ENCODE assay signal across 28 cellular contexts in the genomic region with DNA sequence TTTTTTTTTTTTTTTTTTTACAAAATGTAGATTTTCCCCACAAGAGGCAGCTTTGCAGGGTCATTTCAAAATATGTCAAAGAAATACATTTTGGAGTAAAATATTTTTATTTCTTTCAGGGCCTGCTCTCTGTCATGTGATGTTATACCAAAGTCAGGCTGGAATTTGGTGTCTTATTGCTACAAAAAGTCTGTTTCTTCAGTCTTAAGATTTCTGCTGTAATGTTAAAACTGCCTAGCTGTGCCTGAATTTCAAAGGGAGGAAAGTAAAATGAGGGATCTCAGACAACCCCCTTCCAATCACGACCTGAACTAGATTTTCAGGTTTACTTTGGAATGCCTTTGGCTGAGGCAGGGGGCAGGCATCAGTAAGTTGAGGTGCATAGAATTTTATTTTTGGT.
"Had no signal": no experiment of that assay in that cellular context is flagged by ENCODE, and none has a peak within 500 bp of the region (broad histone marks: within the 10 kb centered on the region; RNA-seq: fewer than 3 reads in every experiment).

No MANE protein-coding gene starts in this region.

- H3K36me3 Mint-ChIP-seq: immature natural killer cell; naive thymus-derived CD4-positive, alpha-beta T cell; neural progenitor cell; stimulated activated memory B cell treated with anti-CD40 and anti-IgM and Interleukin-4, amounts not matched to agents 10 μg/mL and 1 μg/mL and 100 μg/mL, for 72 hours; type B pancreatic cell had no signal

- H3K4me3 Mint-ChIP-seq: immature natural killer cell; naive thymus-derived CD4-positive, alpha-beta T cell; nephron progenitor cell; neural progenitor cell; stimulated activated memory B cell treated with anti-CD40 and anti-IgM and Interleukin-4, amounts not matched to agents 10 μg/mL and 1 μg/mL and 100 μg/mL, for 72 hours; stimulated activated naive CD8-positive, alpha-beta T cell treated with anti-CD3 and anti-CD28 coated beads, Interleukin-15, amount 100 ng/mL, for 72 hours; type B pancreatic cell had no signal

- H3K9ac ChIP-seq: neural progenitor cell, parathyroid adenoma had no signal

- DNase-seq: hippocampal formation; immature natural killer cell; kidney; left colon; left lung; lower lobe of right lung; mammary epithelial cell; mesenchymal stem cell; naive thymus-derived CD4-positive, alpha-beta T cell; nephron progenitor cell; occipital lobe; psoas muscle; right lobe of liver; stimulated activated CD4-positive, alpha-beta T cell treated with anti-CD3 and anti-CD28 coated beads, Interleukin-1b, Interleukin-23, amount 100 ng/mL, for 48 hours; stimulated activated CD4-positive, alpha-beta T cell treated with anti-CD3 and anti-CD28 coated beads, Interleukin-2, amount 100 ng/mL, for 48 hours; stimulated activated CD4-positive, alpha-beta T cell treated with anti-CD3 and anti-CD28 coated beads, Interleukin-4, amount 100 ng/mL, for 4 hours; stimulated activated CD8-positive, alpha-beta memory T cell treated with anti-CD3 and anti-CD28 coated beads, Interleukin-4, amount 100 ng/mL, for 48 hours; stimulated activated naive CD4-positive, alpha-beta T cell treated with Interleukin-2 at 50 U/mL for 16 hours; stimulated activated naive CD8-positive, alpha-beta T cell treated with anti-CD3 and anti-CD28 coated beads, Interleukin-15, amount 100 ng/mL, for 72 hours; substantia nigra; uterus had no signal

- H3K79me2 ChIP-seq: parathyroid adenoma had no signal

- H3K27me3 Mint-ChIP-seq: type B pancreatic cell had no signal

- H3K27me3 ChIP-seq: left lung, neural progenitor cell, neutrophil, right lobe of liver, tibial nerve, uterus had no signal

- H3K36me3 ChIP-seq: left lung, lower lobe of right lung, neural progenitor cell, neutrophil, right lobe of liver, tibial nerve, uterus had no signal

- H3K27ac Mint-ChIP-seq: immature natural killer cell; nephron progenitor cell; neural progenitor cell; stimulated activated memory B cell treated with anti-CD40 and anti-IgM and Interleukin-4, amounts not matched to agents 10 μg/mL and 1 μg/mL and 100 μg/mL, for 72 hours; stimulated activated naive CD8-positive, alpha-beta T cell treated with anti-CD3 and anti-CD28 coated beads, Interleukin-15, amount 100 ng/mL, for 72 hours; type B pancreatic cell had no signal

- ATAC-seq: left colon; left lung; lower lobe of right lung; naive thymus-derived CD4-positive, alpha-beta T cell; psoas muscle; right lobe of liver; stimulated activated memory B cell treated with anti-CD40 and anti-IgM and Interleukin-4, amounts not matched to agents 10 μg/mL and 1 μg/mL and 100 μg/mL, for 72 hours; stimulated activated naive CD8-positive, alpha-beta T cell treated with anti-CD3 and anti-CD28 coated beads, Interleukin-15, amount 100 ng/mL, for 72 hours had no signal

- H2AFZ ChIP-seq: neural progenitor cell, parathyroid adenoma had no signal

- H3K9me3 ChIP-seq: left lung, lower lobe of right lung, neutrophil, psoas muscle, right lobe of liver, tibial nerve, uterus had no signal

- H3K27ac ChIP-seq: left lung, lower lobe of right lung, neural progenitor cell, neutrophil, parathyroid adenoma, psoas muscle, right lobe of liver, tibial nerve, uterus had no signal

- H3K4me2 ChIP-seq: neural progenitor cell, smooth muscle cell had no signal

- H3K4me1 ChIP-seq: left lung, lower lobe of right lung, parathyroid adenoma, psoas muscle, right lobe of liver, uterus had no signal

- H3K4me3 ChIP-seq: left lung, lower lobe of right lung, neural progenitor cell, psoas muscle, right lobe of liver, smooth muscle cell, tibial nerve, uterus had no signal

- H3K9me3 Mint-ChIP-seq: immature natural killer cell; naive thymus-derived CD4-positive, alpha-beta T cell; nephron progenitor cell; neural progenitor cell; stimulated activated memory B cell treated with anti-CD40 and anti-IgM and Interleukin-4, amounts not matched to agents 10 μg/mL and 1 μg/mL and 100 μg/mL, for 72 hours; stimulated activated naive CD8-positive, alpha-beta T cell treated with anti-CD3 and anti-CD28 coated beads, Interleukin-15, amount 100 ng/mL, for 72 hours; type B pancreatic cell had no signal
